In genomic region chr4:110640608-110641007, GRCh38 we compare ENCODE assay signal across 1 cellular context.
TF ChIP-seq lines count a peak whose summit lies in the region.

No MANE protein-coding gene starts in this region.

TF ChIP-seq in HepG2, 621 proteins besides CTCF, POLR2A, EP300 and RAD21 (continued from another document):
- TF ChIP-seq ARID5B (CRISPR knock-in tag; IDR thresholded peaks at IDR 0.05), result peak; percentile 85
- no peak for TF ChIP-seq ELF4 (CRISPR knock-in tag; IDR thresholded peaks at IDR 0.05; ENCODE audit: borderline replicate concordance)
- no peak for TF ChIP-seq TEF (CRISPR knock-in tag; IDR thresholded peaks at IDR 0.05)
- no peak for TF ChIP-seq CEBPG (CRISPR knock-in tag; IDR thresholded peaks at IDR 0.05)
- no peak for TF ChIP-seq ZNF841 (CRISPR knock-in tag; IDR thresholded peaks at IDR 0.05; ENCODE audit: borderline replicate concordance)
- TF ChIP-seq TEAD3 (CRISPR knock-in tag; optimal IDR thresholded peaks at IDR 0.05; ENCODE audit: borderline replicate concordance), result peak; percentile 12
- peak; percentile 36 for TF ChIP-seq PAXIP1 (CRISPR knock-in tag; conservative IDR thresholded peaks at IDR 0.05)
- TF ChIP-seq NFIC (IDR thresholded peaks at IDR 0.05; ENCODE audit: low read length), result 0 out of 2 replicates have a peak, but pooled peaks have one; percentile 36
TF ChIP-seq in HepG2: peak in this region for 35.
